Comparison of ENCODE assay signal across 11 cellular contexts in genomic region chr9:34124103-34124502, GRCh38. TPM values are rescaled to one million over a fixed set of nuclear protein-coding genes. Genes with fewer than 3 reads are reported as not detected.
DNase-seq lines count a peak whose midpoint lies in the region; ATAC-seq and TF ChIP-seq lines count a peak whose summit lies in the region.
"Had no signal": no experiment of that assay in that cellular context is flagged by ENCODE, and none has a peak within 500 bp of the region (broad histone marks: within the 10 kb centered on the region; RNA-seq: fewer than 3 reads in every experiment).

No MANE protein-coding gene starts in this region.

- no peaks in the 10 kb centered on the region for H3K27me3 Mint-ChIP-seq in activated T-helper 2 cell treated with anti-CD3 and anti-CD28 coated beads, Interferon-gamma antibody, Interleukin-2, Interleukin-4, amounts not matched to agents 10 μg/mL and 5 μg/mL and 100 μg/mL, durations not matched to agents 14 hours and 24 hours and 36 hours (ENCODE audit: low read depth)
- H3K27me3 Mint-ChIP-seq in natural killer cell treated with Interleukin-12 subunit alpha and Interleukin-12 subunit beta and Interleukin-15 and Interleukin-18, amount 100 ng/mL, for 72 hours = no peaks in the 10 kb centered on the region

- no CpG with 5 or more reads among the region's 4 CpGs for WGBS in trophoblast cell (ENCODE audit: extremely low coverage, insufficient coverage, insufficient read length)

- H4K8ac ChIP-seq in trophoblast cell (ENCODE audit: low read depth, low read length) = no peak overlapping the region

- no peak overlapping the region for H3K18ac ChIP-seq in trophoblast cell (ENCODE audit: low read length)

- H3K9ac ChIP-seq in trophoblast cell (ENCODE audit: low read length) = no peak overlapping the region

- H2AK5ac ChIP-seq in trophoblast cell (ENCODE audit: low read length) = no peak overlapping the region

- H2BK12ac ChIP-seq in trophoblast cell (ENCODE audit: low read length) = no peak overlapping the region

- H2AFZ ChIP-seq in trophoblast cell (ENCODE audit: insufficient read depth, low read length, poor library complexity) = no peak overlapping the region

- no peak overlapping the region for H2BK5ac ChIP-seq in trophoblast cell (ENCODE audit: low read depth, low read length, poor library complexity)

- H3K79me2 ChIP-seq in trophoblast cell (ENCODE audit: control insufficient read depth, insufficient read depth, low read length, poor library complexity) = peaks cover 14% of the 10 kb centered on the region

- H3K36me3 ChIP-seq in KOPT-K1 (ENCODE audit: insufficient read depth, low read length) (peaks cover 58% of the 10 kb centered on the region), trophoblast cell (ENCODE audit: control insufficient read depth in 1 of 2, insufficient read depth in 2 of 2, low read length in 2 of 2) (peaks cover 10 to 18% of the 10 kb centered on the region in 2 experiments)

- H3K9me3 Mint-ChIP-seq in activated T-helper 2 cell treated with anti-CD3 and anti-CD28 coated beads, Interferon-gamma antibody, Interleukin-2, Interleukin-4, amounts not matched to agents 10 μg/mL and 5 μg/mL and 100 μg/mL, durations not matched to agents 14 hours and 24 hours and 36 hours = no peaks in the 10 kb centered on the region
- no peaks in the 10 kb centered on the region for H3K9me3 Mint-ChIP-seq in natural killer cell treated with Interleukin-12 subunit alpha and Interleukin-12 subunit beta and Interleukin-15 and Interleukin-18, amount 100 ng/mL, for 72 hours

- H3K4me3 ChIP-seq in trophoblast cell (ENCODE audit: low read depth, low read length) = no peak overlapping the region

- peak overlapping the region; percentile 77 for H3K27ac Mint-ChIP-seq in activated T-helper 2 cell treated with anti-CD3 and anti-CD28 coated beads, Interferon-gamma antibody, Interleukin-2, Interleukin-4, amounts not matched to agents 10 μg/mL and 5 μg/mL and 100 μg/mL, durations not matched to agents 14 hours and 24 hours and 36 hours
- peak overlapping the region; percentile 98 for H3K27ac Mint-ChIP-seq in natural killer cell treated with Interleukin-12 subunit alpha and Interleukin-12 subunit beta and Interleukin-15 and Interleukin-18, amount 100 ng/mL, for 72 hours

- no peak for ATAC-seq in natural killer cell treated with Interleukin-12 subunit alpha and Interleukin-12 subunit beta and Interleukin-15 and Interleukin-18, amount 100 ng/mL, for 72 hours

- DNase-seq in GF-D8 (lab: John Stamatoyannopoulos, UW) (peak; percentile 78), trophoblast cell (no peak), HEK293T (ENCODE audit: extremely low spot score) (no peak), NCI-H2107 treated with DMSO at 0.1 percent for 48 hours (lab: John Stamatoyannopoulos, UW; ENCODE audit: unreplicated experiment) (no peak), NCI-H748 (lab: John Stamatoyannopoulos, UW; ENCODE audit: unreplicated experiment) (no peak)
- DNase-seq in activated T-helper 2 cell treated with anti-CD3 and anti-CD28 coated beads, Interferon-gamma antibody, Interleukin-2, Interleukin-4, amounts not matched to agents 10 μg/mL and 5 μg/mL and 100 μg/mL, durations not matched to agents 14 hours and 24 hours and 36 hours (ENCODE audit: low spot score) = no peak
- no peak for DNase-seq in natural killer cell treated with Interleukin-12 subunit alpha and Interleukin-12 subunit beta and Interleukin-15 and Interleukin-18, amount 100 ng/mL, for 72 hours (ENCODE audit: low spot score)
- DNase-seq: activated gamma-delta T cell treated with Interleukin-2 at 50 U/mL for 16 hours had no signal

- H3K14ac ChIP-seq in trophoblast cell (ENCODE audit: low read length) = no peak overlapping the region

- CTCF ChIA-PET in HEK293T (lab: Yijun Ruan, JAX) = no interaction called here

- POLR2A ChIA-PET in HEK293T (lab: Yijun Ruan, JAX) = no interaction called here

- no peak overlapping the region for H4K12ac ChIP-seq in trophoblast cell (ENCODE audit: low read depth, low read length)

- intact Hi-C loops in activated T-helper 2 cell treated with anti-CD3 and anti-CD28 coated beads, Interferon-gamma antibody, Interleukin-2, Interleukin-4, amounts not matched to agents 10 μg/mL and 5 μg/mL and 100 μg/mL, durations not matched to agents 14 hours and 24 hours and 36 hours (cut with micrococcal nuclease) = no loop called here

- H3K36me3 Mint-ChIP-seq in activated T-helper 2 cell treated with anti-CD3 and anti-CD28 coated beads, Interferon-gamma antibody, Interleukin-2, Interleukin-4, amounts not matched to agents 10 μg/mL and 5 μg/mL and 100 μg/mL, durations not matched to agents 14 hours and 24 hours and 36 hours (ENCODE audit: low read depth) = peaks cover 46% of the 10 kb centered on the region
- peaks cover 35% of the 10 kb centered on the region for H3K36me3 Mint-ChIP-seq in natural killer cell treated with Interleukin-12 subunit alpha and Interleukin-12 subunit beta and Interleukin-15 and Interleukin-18, amount 100 ng/mL, for 72 hours

- peaks cover 0 to 15% of the 10 kb centered on the region in 2 experiments for H3K4me1 ChIP-seq in trophoblast cell (ENCODE audit: control insufficient read depth in 1 of 2, insufficient read depth in 2 of 2, low read length in 2 of 2)

- peak overlapping the region; percentile 81 for H3K27ac ChIP-seq in KOPT-K1 (ENCODE audit: low read depth, low read length, poor library complexity, severe bottlenecking)
- no peak overlapping the region for H3K27ac ChIP-seq in trophoblast cell (ENCODE audit: low read depth, low read length)

- no peak overlapping the region for H3K4me2 ChIP-seq in trophoblast cell (ENCODE audit: low read length)

- H3K4me1 Mint-ChIP-seq in activated T-helper 2 cell treated with anti-CD3 and anti-CD28 coated beads, Interferon-gamma antibody, Interleukin-2, Interleukin-4, amounts not matched to agents 10 μg/mL and 5 μg/mL and 100 μg/mL, durations not matched to agents 14 hours and 24 hours and 36 hours (ENCODE audit: low read depth) = peaks cover 40% of the 10 kb centered on the region
- H3K4me1 Mint-ChIP-seq in natural killer cell treated with Interleukin-12 subunit alpha and Interleukin-12 subunit beta and Interleukin-15 and Interleukin-18, amount 100 ng/mL, for 72 hours (ENCODE audit: low read depth in 2 of 2) = peaks cover 50 to 64% of the 10 kb centered on the region in 2 donors

- H3K4me3 Mint-ChIP-seq in activated T-helper 2 cell treated with anti-CD3 and anti-CD28 coated beads, Interferon-gamma antibody, Interleukin-2, Interleukin-4, amounts not matched to agents 10 μg/mL and 5 μg/mL and 100 μg/mL, durations not matched to agents 14 hours and 24 hours and 36 hours (ENCODE audit: low read depth) = peak overlapping the region; percentile 98
- H3K4me3 Mint-ChIP-seq in natural killer cell treated with Interleukin-12 subunit alpha and Interleukin-12 subunit beta and Interleukin-15 and Interleukin-18, amount 100 ng/mL, for 72 hours = peak overlapping the region; percentile 100

- H3K9me3 ChIP-seq in KOPT-K1 (ENCODE audit: insufficient read depth, low read length, poor library complexity, severe bottlenecking) = no peaks in the 10 kb centered on the region
- no peaks in the 10 kb centered on the region for H3K9me3 ChIP-seq in trophoblast cell (ENCODE audit: insufficient read depth, low read depth, low read length)
- H3K9me3 ChIP-seq: heart left ventricle, tibial nerve had no signal

- H3K27me3 ChIP-seq in trophoblast cell (ENCODE audit: insufficient read depth, low read length) = no peaks in the 10 kb centered on the region
- H3K27me3 ChIP-seq: heart left ventricle, tibial nerve had no signal

- no peak overlapping the region for H3K23ac ChIP-seq in trophoblast cell (ENCODE audit: low read length)

- H3K4ac ChIP-seq in trophoblast cell (ENCODE audit: low read depth, low read length) = no peak overlapping the region

- H4K91ac ChIP-seq in trophoblast cell (ENCODE audit: low read depth, low read length) = no peak overlapping the region

- peaks cover 12% of the 10 kb centered on the region for H3K79me1 ChIP-seq in trophoblast cell (ENCODE audit: low read length)

- no peak overlapping the region for H2BK120ac ChIP-seq in trophoblast cell (ENCODE audit: insufficient read depth, low read length, poor library complexity)

TF ChIP-seq in HEK293T, 16 proteins besides CTCF, POLR2A, EP300 and RAD21:
- TF ChIP-seq FOXK2 (IDR thresholded peaks at IDR 0.05) (no peak), TARDBP (IDR thresholded peaks at IDR 0.05) (no peak), SP1 (IDR thresholded peaks at IDR 0.05) (no peak), SUZ12 (IDR thresholded peaks at IDR 0.05) (no peak), PKNOX1 (IDR thresholded peaks at IDR 0.05) (no peak), ELF4 (IDR thresholded peaks at IDR 0.05) (no peak), FOXM1 (IDR thresholded peaks at IDR 0.05; ENCODE audit: borderline replicate concordance) (no peak), BHLHE40 (IDR thresholded peaks at IDR 0.05; ENCODE audit: borderline replicate concordance) (no peak), HDGF (IDR thresholded peaks at IDR 0.05; ENCODE audit: borderline replicate concordance) (no peak), NFRKB (IDR thresholded peaks at IDR 0.05) (no peak), CTBP1 (IDR thresholded peaks at IDR 0.05; ENCODE audit: borderline replicate concordance) (no peak)

RNA-seq across cellular contexts. Expression of gene DCAF12, which starts 2.4 kb away (rescaled TPM):
- 42.8 and 43.5 TPM in 2 replicates for total RNA-seq in activated T-helper 2 cell treated with anti-CD3 and anti-CD28 coated beads, Interferon-gamma antibody, Interleukin-2, Interleukin-4, amounts not matched to agents 10 μg/mL and 5 μg/mL and 100 μg/mL, durations not matched to agents 14 hours and 24 hours and 36 hours
- 10 to 100 TPM; 36.5 to 54.8 TPM for total RNA-seq in natural killer cell treated with Interleukin-12 subunit alpha and Interleukin-12 subunit beta and Interleukin-15 and Interleukin-18, amount 100 ng/mL, for 72 hours
- polyA plus RNA-seq in trophoblast cell (2013) = 80.2 and 88.4 TPM in 2 replicates

RNA-seq across cellular contexts. Expression of gene UBAP1, which starts 54.7 kb away (rescaled TPM):
- 33.6 and 33.7 TPM in 2 replicates for total RNA-seq in activated T-helper 2 cell treated with anti-CD3 and anti-CD28 coated beads, Interferon-gamma antibody, Interleukin-2, Interleukin-4, amounts not matched to agents 10 μg/mL and 5 μg/mL and 100 μg/mL, durations not matched to agents 14 hours and 24 hours and 36 hours
- total RNA-seq in natural killer cell treated with Interleukin-12 subunit alpha and Interleukin-12 subunit beta and Interleukin-15 and Interleukin-18, amount 100 ng/mL, for 72 hours = 10 to 100 TPM; 41.2 to 44.8 TPM
- polyA plus RNA-seq in trophoblast cell (2013) = 80.6 and 83.7 TPM in 2 replicates
